Comparison of ENCODE assay signal across 8 cellular contexts in genomic region chr5:149434162-149435014, GRCh38.
DNase-seq lines count a peak whose midpoint lies in the region; ATAC-seq lines count a peak whose summit lies in the region.

No MANE protein-coding gene starts in this region.

- no peak for ATAC-seq in GM18511 (IDR thresholded peaks at IDR 0.05; ENCODE audit: unreplicated experiment)

- peak; percentile 46 for DNase-seq in activated gamma-delta T cell treated with Interleukin-2 at 50 U/mL for 16 hours
- no peak for DNase-seq in activated gamma-delta T cell (lab: John Stamatoyannopoulos, UW)
- peak; percentile 21 for DNase-seq in NCI-H2196 treated with DMSO at 0.1 percent for 48 hours (lab: John Stamatoyannopoulos, UW; ENCODE audit: unreplicated experiment)
- DNase-seq in activated CD4-positive, alpha-beta T cell treated with anti-CD3 and anti-CD28 coated beads for 4 hours: peak; percentile 44 to 66
- DNase-seq in dedifferentiated amniotic fluid mesenchymal stem cell (ENCODE audit: extremely low spot score): peak; percentile 63
- DNase-seq in medulla oblongata (ENCODE audit: extremely low spot score): peak; percentile 61
- peak; percentile 23 for DNase-seq in stimulated activated CD8-positive, alpha-beta memory T cell treated with anti-CD3 and anti-CD28 coated beads, Interleukin-7, amount 100 ng/mL, for 24 hours (ENCODE audit: low read depth)
